26 cellular contexts compared by ENCODE assay signal in genomic region chr21:35197191-35197590, GRCh38.
DNase-seq lines count a peak whose midpoint lies in the region; ATAC-seq and TF ChIP-seq lines count a peak whose summit lies in the region.
"Had no signal": no experiment of that assay in that cellular context is flagged by ENCODE, and none has a peak within 500 bp of the region (broad histone marks: within the 10 kb centered on the region; RNA-seq: fewer than 3 reads in every experiment).

No MANE protein-coding gene starts in this region.

- peak overlapping the region; percentile 38 for H3K4me2 ChIP-seq in GM23248 (ENCODE audit: unreplicated experiment)
- no peak overlapping the region for H3K4me2 ChIP-seq in MM.1S (ENCODE audit: low read depth, low read length)
- H3K4me2 ChIP-seq: hepatocyte had no signal

- in situ Hi-C loops in GM23248 (cut with MboI): no loop called here
- in situ Hi-C loops in GM13977 (cut with MboI; ENCODE audit: low pct_unique_long_range_greater_than_20kb, low sequenced_read_pairs, unreplicated experiment): no loop called here

- H3K9ac ChIP-seq in GM23248 (no peak overlapping the region), MM.1S (ENCODE audit: low read length) (no peak overlapping the region)

- H3K9me3 ChIP-seq in GM23248 (ENCODE audit: low read depth): no peaks in the 10 kb centered on the region
- no peaks in the 10 kb centered on the region for H3K9me3 ChIP-seq in SJSA1 (replicated peaks)
- H3K9me3 ChIP-seq in effector memory CD4-positive, alpha-beta T cell (ENCODE audit: control insufficient read depth, low read length): no peaks in the 10 kb centered on the region
- H3K9me3 ChIP-seq in MM.1S (replicated peaks; ENCODE audit: insufficient read depth, low read length): no peaks in the 10 kb centered on the region
- H3K9me3 ChIP-seq: left lung, ovary, right atrium auricular region, transverse colon had no signal

- H3F3A ChIP-seq in GM23248 (ENCODE audit: insufficient read depth) (peaks cover 36% of the 10 kb centered on the region), MM.1S (ENCODE audit: insufficient read depth, low read length) (no peaks in the 10 kb centered on the region)

- TF ChIP-seq CTCF in foreskin keratinocyte (conservative IDR thresholded peaks at IDR 0.05) (no peak), MM.1S (IDR thresholded peaks at IDR 0.05; ENCODE audit: low read length) (no peak), GM13977 (IDR thresholded peaks at IDR 0.05; ENCODE audit: extremely low read depth, insufficient read depth, missing control alignments) (no peak)

- peak; percentile 30 for ATAC-seq in foreskin keratinocyte
- no peak for ATAC-seq in GM21529 (IDR thresholded peaks at IDR 0.05; ENCODE audit: unreplicated experiment)
- ATAC-seq: natural killer cell; stimulated activated naive CD8-positive, alpha-beta T cell treated with anti-CD3 and anti-CD28 coated beads, Interleukin-15, amount 100 ng/mL, for 72 hours; T-helper 17 cell had no signal

- no peaks in the 10 kb centered on the region for H4K20me1 ChIP-seq in GM23248 (ENCODE audit: insufficient read depth)
- no peaks in the 10 kb centered on the region for H4K20me1 ChIP-seq in MM.1S (ENCODE audit: insufficient read depth, low read length)

- no peak overlapping the region for H3K4me3 ChIP-seq in GM23248
- H3K4me3 ChIP-seq in SJSA1: no peak overlapping the region
- no peak overlapping the region for H3K4me3 ChIP-seq in effector memory CD4-positive, alpha-beta T cell (ENCODE audit: insufficient read depth, low read depth, low read length, poor library complexity, severe bottlenecking)
- no peak overlapping the region for H3K4me3 ChIP-seq in MM.1S (ENCODE audit: low read length)
- H3K4me3 ChIP-seq: hepatocyte, left lung, ovary, right atrium auricular region, SK-N-MC, transverse colon had no signal

- peak overlapping the region; percentile 82 for H3K27ac ChIP-seq in GM23248
- peak overlapping the region; percentile 58; the same call in 1 of the 2 replicates for H3K27ac ChIP-seq in SJSA1
- H3K27ac ChIP-seq in foreskin keratinocyte: peak overlapping the region; percentile 80
- H3K27ac ChIP-seq in effector memory CD4-positive, alpha-beta T cell (ENCODE audit: insufficient read depth, low read length, poor library complexity, severe bottlenecking): no peak overlapping the region
- H3K27ac ChIP-seq in MM.1S (ENCODE audit: low read length): no peak overlapping the region
- H3K27ac ChIP-seq: C4-2B, hepatocyte, ovary, SK-N-MC had no signal

- no peaks in the 10 kb centered on the region for H3K36me3 ChIP-seq in GM23248 (ENCODE audit: low read depth)
- no peaks in the 10 kb centered on the region for H3K36me3 ChIP-seq in SJSA1
- no peaks in the 10 kb centered on the region for H3K36me3 ChIP-seq in effector memory CD4-positive, alpha-beta T cell (ENCODE audit: control insufficient read depth, insufficient read depth, low read length)
- no peaks in the 10 kb centered on the region for H3K36me3 ChIP-seq in MM.1S (replicated peaks; ENCODE audit: insufficient read depth, low read length)
- H3K36me3 ChIP-seq: left lung, ovary, right atrium auricular region, transverse colon had no signal

- H2AFZ ChIP-seq in GM23248 (no peak overlapping the region), MM.1S (ENCODE audit: low read length) (no peak overlapping the region)
- H2AFZ ChIP-seq: hepatocyte had no signal

- 77 to 81% methylated on average over 4 of the region's 4 CpGs for WGBS in GM23248 (ENCODE audit: low coverage in 1 of 2, low lambda C conversion rate in 2 of 2, missing lambda C conversion rate in 2 of 2), 2 experiments

- H3K79me2 ChIP-seq in GM23248 (ENCODE audit: insufficient read depth) (no peaks in the 10 kb centered on the region), MM.1S (ENCODE audit: low read length) (no peaks in the 10 kb centered on the region)
- H3K79me2 ChIP-seq: hepatocyte had no signal

- H3K9me2 ChIP-seq in GM23248 (ENCODE audit: insufficient read depth) (no peaks in the 10 kb centered on the region), MM.1S (replicated peaks; ENCODE audit: insufficient read depth, low read length) (no peaks in the 10 kb centered on the region)

- H3K4me1 ChIP-seq in GM23248 (ENCODE audit: insufficient read depth) (peaks cover 27% of the 10 kb centered on the region), SJSA1 (replicated peaks) (peaks cover 25% of the 10 kb centered on the region), foreskin keratinocyte (peaks cover 17% of the 10 kb centered on the region), MM.1S (ENCODE audit: low read length) (no peaks in the 10 kb centered on the region)
- H3K4me1 ChIP-seq in effector memory CD4-positive, alpha-beta T cell (ENCODE audit: control insufficient read depth, insufficient read depth, low read length, poor library complexity, severe bottlenecking): no peaks in the 10 kb centered on the region
- H3K4me1 ChIP-seq: left lung, right atrium auricular region, transverse colon had no signal

- H3K27me3 ChIP-seq in GM23248 (replicated peaks; ENCODE audit: insufficient read depth) (no peaks in the 10 kb centered on the region), SJSA1 (replicated peaks) (no peaks in the 10 kb centered on the region), foreskin keratinocyte (no peaks in the 10 kb centered on the region), MM.1S (replicated peaks; ENCODE audit: insufficient read depth, low read length) (no peaks in the 10 kb centered on the region)
- no peaks in the 10 kb centered on the region for H3K27me3 ChIP-seq in effector memory CD4-positive, alpha-beta T cell (replicated peaks; ENCODE audit: control insufficient read depth, insufficient read depth, low read length, poor library complexity, severe bottlenecking)
- H3K27me3 ChIP-seq: hepatocyte, left lung, ovary, right atrium auricular region, transverse colon had no signal

- peak; percentile 35 for DNase-seq in A172 (ENCODE audit: low spot score)
- DNase-seq in GM23248: peak; percentile 47
- DNase-seq in SJSA1 (ENCODE audit: low read depth in 1 of 2, low spot score in 2 of 2): no peak
- DNase-seq in foreskin keratinocyte: peak in 1 of 2 donors; percentile 71
- no peak for DNase-seq in effector memory CD4-positive, alpha-beta T cell
- no peak for DNase-seq in MM.1S
- no peak for DNase-seq in GM13977 (ENCODE audit: low spot score)
- DNase-seq: activated CD4-positive, alpha-beta T cell treated with anti-CD3 and anti-CD28 coated beads for 48 hours; erythroblast; foreskin melanocyte; KG1; left lung; midbrain; natural killer cell; NCI-H1694; NCI-H2171 treated with DMSO at 0.1 percent for 48 hours; NCI-H524; ovary; stimulated activated naive CD8-positive, alpha-beta T cell treated with anti-CD3 and anti-CD28 coated beads, Interleukin-15, amount 100 ng/mL, for 72 hours; T-helper 17 cell; transverse colon had no signal

Comparison
In these comparisons a context has a peak if more than half of its experiments do, and no peak if none do; other contexts are left out.
1. DNase-seq: peak in A172 (single experiment) and GM23248 (single experiment); none in SJSA1 (0 of 2), effector memory CD4-positive, alpha-beta T cell (0 of 3), MM.1S (single experiment) and GM13977 (single experiment).
2. H3K27ac ChIP-seq: peak in GM23248 (single experiment), SJSA1 (single experiment) and foreskin keratinocyte (single experiment); none in effector memory CD4-positive, alpha-beta T cell (single experiment) and MM.1S (single experiment).